7 cellular contexts compared by ENCODE assay signal in genomic region chr3:156646958-156647357, GRCh38.
"Had no signal": no experiment of that assay in that cellular context is flagged by ENCODE, and none has a peak within 500 bp of the region (broad histone marks: within the 10 kb centered on the region; RNA-seq: fewer than 3 reads in every experiment).

No MANE protein-coding gene starts in this region.

- ATAC-seq: GM12878 had no signal

- FAIRE-seq: G401.6, GM12878, GM12892, GM18507, GM19239 had no signal

- DNase-seq: GDM1, GF-D8 had no signal

- H3K4me3 ChIP-seq: GM12878 had no signal
